In genomic region chr12:20212658-20213387, GRCh38 we compare ENCODE assay signal across 8 cellular contexts.
A peak's percentile ranks its signal among the peaks of the same experiment; 100 is the strongest.
DNase-seq lines count a peak whose midpoint lies in the region; ATAC-seq and TF ChIP-seq lines count a peak whose summit lies in the region.

No MANE protein-coding gene starts in this region.

- no peaks in the 10 kb centered on the region for H3K9me2 ChIP-seq in hepatocyte (replicated peaks; ENCODE audit: insufficient read depth)

- 15% methylated on average over 7 of the region's 7 CpGs for whole genome bisulfite sequencing in hepatocyte (ENCODE audit: low lambda C conversion rate, missing lambda C conversion rate)

- peak overlapping the region; percentile 79 for H3K27ac ChIP-seq in hepatocyte

- no peaks in the 10 kb centered on the region for H3K27me3 Mint-ChIP-seq in Caco-2 (ENCODE audit: insufficient read depth, unreplicated experiment)
- peaks cover 0 to 2% (median 0%) of the 10 kb centered on the region in 3 donors for H3K27me3 Mint-ChIP-seq in CD14-positive monocyte (ENCODE audit: low read depth in 3 of 3)

- intact Hi-C loops in Caco-2 (cut with micrococcal nuclease; ENCODE audit: unreplicated experiment): no loop called here
- intact Hi-C loops in CD14-positive monocyte (cut with micrococcal nuclease): no loop called here

- H4K20me1 ChIP-seq in hepatocyte (ENCODE audit: insufficient read depth, poor library complexity, severe bottlenecking): no peaks in the 10 kb centered on the region

- no peaks in the 10 kb centered on the region for H3K27me3 ChIP-seq in Caco-2 (replicated peaks; ENCODE audit: control insufficient read depth, insufficient read depth, low read length)
- H3K27me3 ChIP-seq in hepatocyte: no peaks in the 10 kb centered on the region

- H3K4me1 ChIP-seq in Caco-2: peaks cover 5% of the 10 kb centered on the region
- peaks cover 29% of the 10 kb centered on the region for H3K4me1 ChIP-seq in hepatocyte (ENCODE audit: insufficient read depth)

- no peaks in the 10 kb centered on the region for H3K36me3 Mint-ChIP-seq in Caco-2 (ENCODE audit: insufficient read depth, unreplicated experiment)
- no peaks in the 10 kb centered on the region for H3K36me3 Mint-ChIP-seq in CD14-positive monocyte

- H3K4me1 Mint-ChIP-seq in Caco-2 (ENCODE audit: low read depth, unreplicated experiment) (peaks cover 16% of the 10 kb centered on the region), CD14-positive monocyte (peaks cover 43% of the 10 kb centered on the region)

- POLR2A ChIA-PET in Caco-2 (lab: Charles Lee): no interaction called here

- no peak overlapping the region for H2AFZ ChIP-seq in hepatocyte

- ATAC-seq in GM18873 (IDR thresholded peaks at IDR 0.05; ENCODE audit: low FRiP score, unreplicated experiment) (no peak), GM18505 (IDR thresholded peaks at IDR 0.05; ENCODE audit: unreplicated experiment) (no peak)

- TF ChIP-seq CTCF in Caco-2 (IDR thresholded peaks at IDR 0.05; ENCODE audit: insufficient read depth in 1 of 2, low read depth in 1 of 2, low read length in 1 of 2, severe bottlenecking in 1 of 2, unreplicated experiment in 1 of 2) (no peak), astrocyte of the spinal cord (IDR thresholded peaks at IDR 0.05; ENCODE audit: low read depth, low read length) (no peak), hepatocyte (IDR thresholded peaks at IDR 0.05; ENCODE audit: poor library complexity) (no peak), CD14-positive monocyte (IDR thresholded peaks at IDR 0.05) (no peak)

- in situ Hi-C loops in astrocyte of the spinal cord (cut with HindIII; ENCODE audit: low sequenced_read_pairs): no loop called here

- no peak for TF ChIP-seq POLR2A in GM18505 (IDR thresholded peaks at IDR 0.05; ENCODE audit: borderline replicate concordance, extremely low read depth, insufficient read depth, insufficient read length)

- CTCF ChIA-PET in Caco-2 (lab: Charles Lee): no interaction called here

- no peaks in the 10 kb centered on the region for H3K79me2 ChIP-seq in hepatocyte

- H3K4me2 ChIP-seq in hepatocyte: peak overlapping the region; percentile 67

- H3K27ac Mint-ChIP-seq in Caco-2 (ENCODE audit: unreplicated experiment) (peak overlapping the region; percentile 21), CD14-positive monocyte (peak overlapping the region in 2 of 7 donors; percentile 36 to 60)

- DNase-seq in Caco-2 (peak; percentile 32 to 64), NCI-H1436 (lab: John Stamatoyannopoulos, UW) (peak; percentile 56), astrocyte of the spinal cord (ENCODE audit: low read depth, low spot score) (peak; percentile 100), hepatocyte (ENCODE audit: low spot score) (peak; percentile 91), renal cortical epithelial cell (ENCODE audit: low read depth) (peak; percentile 100), CD14-positive monocyte (ENCODE audit: low spot score) (no peak)

- H3K4me3 Mint-ChIP-seq in Caco-2 (ENCODE audit: unreplicated experiment) (no peak overlapping the region), CD14-positive monocyte (peak overlapping the region in 1 of 2 donors; percentile 62)

- no peaks in the 10 kb centered on the region for H3K9me3 ChIP-seq in Caco-2
- H3K9me3 ChIP-seq in hepatocyte (ENCODE audit: low read depth): no peaks in the 10 kb centered on the region

- no TSS peak for BruUV-seq in Caco-2 (replicated peaks; lab: Mats Ljungman, UMichigan)

- peaks cover 21% of the 10 kb centered on the region for H3K9me3 Mint-ChIP-seq in Caco-2 (ENCODE audit: unreplicated experiment)
- peaks cover 0 to 4% (median 0%) of the 10 kb centered on the region in 7 donors for H3K9me3 Mint-ChIP-seq in CD14-positive monocyte

- no peaks in the 10 kb centered on the region for H3K36me3 ChIP-seq in Caco-2 (ENCODE audit: control insufficient read depth, insufficient read depth, low read length)
- no peaks in the 10 kb centered on the region for H3K36me3 ChIP-seq in hepatocyte (replicated peaks; ENCODE audit: insufficient read depth, low read depth)

- no peak overlapping the region for H3K4me3 ChIP-seq in Caco-2 (ENCODE audit: low read depth, low read length)
- H3K4me3 ChIP-seq in astrocyte of the spinal cord (ENCODE audit: low read depth, low read length): no peak overlapping the region
- no peak overlapping the region for H3K4me3 ChIP-seq in hepatocyte
